11 cellular contexts compared by ENCODE assay signal in genomic region chr1:165424454-165425283, GRCh38. TPM values are rescaled to one million over a fixed set of nuclear protein-coding genes. Genes with fewer than 3 reads are reported as not detected.
DNase-seq lines count a peak whose midpoint lies in the region; ATAC-seq and TF ChIP-seq lines count a peak whose summit lies in the region.
"Had no signal": no experiment of that assay in that cellular context is flagged by ENCODE, and none has a peak within 500 bp of the region (broad histone marks: within the 10 kb centered on the region; RNA-seq: fewer than 3 reads in every experiment).

No MANE protein-coding gene starts in this region.

- no TSS peak for BruUV-seq in OCI-LY7 (replicated peaks; lab: Mats Ljungman, UMichigan)

- no peaks in the 10 kb centered on the region for H3K27me3 ChIP-seq in psoas muscle (ENCODE audit: insufficient read depth in 3 of 3, low read length in 2 of 3)

- H3K4me3 ChIP-seq in psoas muscle (peak overlapping the region; percentile 17), OCI-LY7 (ENCODE audit: low read depth, low read length, poor library complexity, severe bottlenecking) (no peak overlapping the region)

- H3K27ac ChIP-seq in psoas muscle (peak overlapping the region; percentile 78), OCI-LY7 (ENCODE audit: low read depth, low read length, poor library complexity, severe bottlenecking) (no peak overlapping the region)

- DNase-seq in cerebellar cortex (ENCODE audit: low spot score): peak; percentile 46
- DNase-seq in psoas muscle: peak in 1 of 2 donors; percentile 60
- DNase-seq in OCI-LY7 (ENCODE audit: low spot score): no peak
- DNase-seq in stimulated activated CD4-positive, alpha-beta T cell treated with anti-CD3 and anti-CD28 coated beads, Interleukin-4, amount 100 ng/mL, for 1 hour: no peak
- DNase-seq in NCI-H187 (lab: John Stamatoyannopoulos, UW): no peak
- DNase-seq in mesenteric fat pad (ENCODE audit: low spot score): no peak
- DNase-seq: activated effector memory CD4-positive, alpha-beta T cell treated with anti-CD3 and anti-CD28 coated beads, Interleukin-2, amount 50 U/mL, for 16 hours; NCI-H226; stimulated activated naive CD4-positive, alpha-beta T cell treated with Interleukin-2 at 50 U/mL for 16 hours had no signal

- 14 to 34% (median 20%) methylated on average over 10 of the region's 10 CpGs for WGBS in psoas muscle, 3 donors

- peaks cover 47% of the 10 kb centered on the region for H3K4me1 ChIP-seq in psoas muscle
- no peaks in the 10 kb centered on the region for H3K4me1 ChIP-seq in OCI-LY7 (ENCODE audit: insufficient read depth, low read length, poor library complexity, severe bottlenecking)

- CTCF ChIA-PET in OCI-LY7 (lab: Charles Lee; ENCODE audit: unreplicated experiment): no interaction called here

- intact Hi-C loops in psoas muscle (cut with DNase I) (no loop called here), OCI-LY7 (cut with micrococcal nuclease; ENCODE audit: unreplicated experiment) (no loop called here)

- H4K20me1 ChIP-seq in OCI-LY7 (ENCODE audit: insufficient read depth, low read length): no peaks in the 10 kb centered on the region

- H3K9me2 ChIP-seq in OCI-LY7 (ENCODE audit: insufficient read depth, low read length): no peaks in the 10 kb centered on the region

- H2AFZ ChIP-seq in OCI-LY7 (ENCODE audit: low read length): no peak overlapping the region

- H3K9me3 ChIP-seq in psoas muscle (no peaks in the 10 kb centered on the region), OCI-LY7 (ENCODE audit: low read length) (no peaks in the 10 kb centered on the region)

- no peak overlapping the region for H3K4me2 ChIP-seq in OCI-LY7 (ENCODE audit: low read length)

- peak; percentile 63 for ATAC-seq in GM18861 (IDR thresholded peaks at IDR 0.05; ENCODE audit: unreplicated experiment)
- ATAC-seq in HG03460 (IDR thresholded peaks at IDR 0.05; ENCODE audit: unreplicated experiment): peak; percentile 70
- peak; percentile 67 to 89 (median 74) for ATAC-seq in psoas muscle

- no peaks in the 10 kb centered on the region for H3K79me2 ChIP-seq in OCI-LY7 (ENCODE audit: insufficient read depth, low read depth, low read length)

- H3K36me3 ChIP-seq in psoas muscle (ENCODE audit: insufficient read depth in 1 of 2, low read depth in 1 of 2): peaks cover 0 to 10% of the 10 kb centered on the region in 2 donors
- H3K36me3 ChIP-seq in OCI-LY7 (ENCODE audit: insufficient read depth, low read length): no peaks in the 10 kb centered on the region

- TF ChIP-seq CTCF in psoas muscle (IDR thresholded peaks at IDR 0.05) (no peak), OCI-LY7 (conservative IDR thresholded peaks at IDR 0.05; ENCODE audit: low read length) (no peak)

- POLR2A ChIA-PET in OCI-LY7 (lab: Charles Lee): interaction anchor here (0.6 kb wide), 1 partner anchor 1390 kb away, joined by 3 read pairs; no protein-coding TSS in a partner anchor

RNA-seq across cellular contexts. Expression of gene RXRG, which starts 20.3 kb away (rescaled TPM):
- 10 to 100 TPM in 2 of 4 donors, 1 to 10 TPM in 2; 2.8 to 20.4 (median 10.7) TPM for total RNA-seq in psoas muscle
- 10 to 100 TPM in 2 of 3 donors, 1 to 10 TPM in 1; 7.1 to 45.9 (median 17.4) TPM for polyA plus RNA-seq in psoas muscle
- total RNA-seq in OCI-LY7 (2014; rRNA removed; shearing (Covaris generic)): not detected in 2 replicates
- total RNA-seq in OCI-LY7 (2022): not detected in 2 replicates
- 1.4 TPM for total RNA-seq in mesenteric fat pad
